11 cellular contexts compared by ENCODE assay signal in genomic region chr14:22549304-22549962, GRCh38. TPM values are rescaled to one million over a fixed set of nuclear protein-coding genes. Genes with fewer than 3 reads are reported as not detected.
DNase-seq lines count a peak whose midpoint lies in the region; ATAC-seq, FAIRE-seq and TF ChIP-seq lines count a peak whose summit lies in the region.
"Had no signal": no experiment of that assay in that cellular context is flagged by ENCODE, and none has a peak within 500 bp of the region (broad histone marks: within the 10 kb centered on the region; RNA-seq: fewer than 3 reads in every experiment).

No MANE protein-coding gene starts in this region.

- no peaks in the 10 kb centered on the region for H4K20me1 ChIP-seq in endothelial cell of umbilical vein (replicated peaks; ENCODE audit: control insufficient read depth, extremely low read depth, insufficient read depth, low read length)

- ATAC-seq in T-helper 17 cell: no peak
- ATAC-seq: right cardiac atrium had no signal

- TF ChIP-seq POLR2A in endothelial cell of umbilical vein (IDR thresholded peaks at IDR 0.05; ENCODE audit: low read depth, low read length): no peak

- H3K4me3 ChIP-seq in endothelial cell of umbilical vein (replicated peaks in 1 of 3; ENCODE audit: insufficient read depth in 1 of 3, low read depth in 1 of 3, low read length in 3 of 3) (no peak overlapping the region), MG63 (no peak overlapping the region)

- H3K9me1 ChIP-seq in endothelial cell of umbilical vein (replicated peaks; ENCODE audit: control insufficient read depth, extremely low read depth, insufficient read depth, low read length): no peaks in the 10 kb centered on the region

- peak overlapping the region; percentile 100 for H3K27ac Mint-ChIP-seq in T-helper 17 cell
- H3K27ac Mint-ChIP-seq in stimulated activated naive CD8-positive, alpha-beta T cell treated with anti-CD3 and anti-CD28 coated beads, Interleukin-15, Interleukin-2, amounts not matched to agents 100 ng/mL and 50 ng/mL, for 24 hours: peak overlapping the region; percentile 98

- peaks cover 87% of the 10 kb centered on the region for H3K4me1 Mint-ChIP-seq in T-helper 17 cell
- peaks cover 97% of the 10 kb centered on the region for H3K4me1 Mint-ChIP-seq in stimulated activated naive CD8-positive, alpha-beta T cell treated with anti-CD3 and anti-CD28 coated beads, Interleukin-15, Interleukin-2, amounts not matched to agents 100 ng/mL and 50 ng/mL, for 24 hours (ENCODE audit: low read depth)

- TSS peak; percentile 8 for BruUV-seq in endothelial cell of umbilical vein (replicated peaks; lab: Mats Ljungman, UMichigan)

- DNase-seq in activated CD8-positive, alpha-beta memory T cell treated with anti-CD3 and anti-CD28 coated beads for 24 hours: peak; percentile 75
- no peak for DNase-seq in activated CD8-positive, alpha-beta memory T cell treated with anti-CD3 and anti-CD28 coated beads, Interleukin-2, amount 50 U/mL, for 4 hours
- no peak for DNase-seq in T-helper 17 cell
- DNase-seq in endothelial cell of umbilical vein (ENCODE audit: low read depth, low spot score): no peak
- no peak for DNase-seq in hypothalamus (lab: John Stamatoyannopoulos, UW)
- DNase-seq in GM13977 (ENCODE audit: low spot score): no peak
- DNase-seq in MG63: no peak
- DNase-seq: heart left ventricle, NCI-H2029 treated with DMSO at 0.1 percent for 48 hours, right cardiac atrium had no signal

- dilution Hi-C loops in endothelial cell of umbilical vein (cut with MboI; ENCODE audit: extremely low pct_ligation_motif_present, low sequenced_read_pairs): no loop called here

- no peaks in the 10 kb centered on the region for H3K79me2 ChIP-seq in endothelial cell of umbilical vein (ENCODE audit: control insufficient read depth, insufficient read depth, low read length)

- H3K27me3 ChIP-seq in endothelial cell of umbilical vein (ENCODE audit: control insufficient read depth in 2 of 2, insufficient read depth in 2 of 2, low read length in 2 of 2): no peaks in the 10 kb centered on the region
- H3K27me3 ChIP-seq in MG63: no peaks in the 10 kb centered on the region
- H3K27me3 ChIP-seq: heart left ventricle had no signal

- H2AFZ ChIP-seq in endothelial cell of umbilical vein (ENCODE audit: low read depth, low read length): no peak overlapping the region

- in situ Hi-C loops in GM13977 (cut with MboI; ENCODE audit: low pct_unique_long_range_greater_than_20kb, low sequenced_read_pairs, unreplicated experiment): no loop called here

- TF ChIP-seq CTCF in endothelial cell of umbilical vein (IDR thresholded peaks at IDR 0.05; ENCODE audit: extremely low read depth in 1 of 2, insufficient read depth in 1 of 2, low read depth in 1 of 2, low read length in 2 of 2) (no peak), GM13977 (IDR thresholded peaks at IDR 0.05; ENCODE audit: extremely low read depth, insufficient read depth, missing control alignments) (no peak)

- H3K4me1 ChIP-seq in endothelial cell of umbilical vein (ENCODE audit: control insufficient read depth, extremely low read depth, insufficient read depth, low read length): peaks cover 48% of the 10 kb centered on the region

- FAIRE-seq in endothelial cell of umbilical vein (lab: Jason Lieb, UNC): peak; percentile 35

- intact Hi-C loops in endothelial cell of umbilical vein (cut with micrococcal nuclease): no loop called here

- peaks cover 33% of the 10 kb centered on the region for H3K36me3 Mint-ChIP-seq in T-helper 17 cell (ENCODE audit: low read depth)
- H3K36me3 Mint-ChIP-seq in stimulated activated naive CD8-positive, alpha-beta T cell treated with anti-CD3 and anti-CD28 coated beads, Interleukin-15, Interleukin-2, amounts not matched to agents 100 ng/mL and 50 ng/mL, for 24 hours (ENCODE audit: low read depth): peaks cover 90% of the 10 kb centered on the region

- peak overlapping the region; percentile 94 for H3K4me3 Mint-ChIP-seq in T-helper 17 cell
- peak overlapping the region; percentile 88 for H3K4me3 Mint-ChIP-seq in stimulated activated naive CD8-positive, alpha-beta T cell treated with anti-CD3 and anti-CD28 coated beads, Interleukin-15, Interleukin-2, amounts not matched to agents 100 ng/mL and 50 ng/mL, for 24 hours

- CTCF ChIA-PET in endothelial cell of umbilical vein (lab: Charles Lee): interaction anchor here (1.4 kb wide), 1 partner anchor 157 kb away, joined by 4 read pairs; no protein-coding TSS in a partner anchor

- H3K27me3 Mint-ChIP-seq in T-helper 17 cell: no peaks in the 10 kb centered on the region
- H3K27me3 Mint-ChIP-seq in stimulated activated naive CD8-positive, alpha-beta T cell treated with anti-CD3 and anti-CD28 coated beads, Interleukin-15, Interleukin-2, amounts not matched to agents 100 ng/mL and 50 ng/mL, for 24 hours: no peaks in the 10 kb centered on the region

- peak overlapping the region; percentile 19 for H3K4me2 ChIP-seq in endothelial cell of umbilical vein (ENCODE audit: insufficient read depth, low read length)

- peak overlapping the region; percentile 81 for H3K27ac ChIP-seq in endothelial cell of umbilical vein (ENCODE audit: insufficient read depth, low read depth, low read length)

- peak overlapping the region; percentile 14 for H3K9ac ChIP-seq in endothelial cell of umbilical vein (replicated peaks; ENCODE audit: extremely low read depth, insufficient read depth, low read length)

- H3K9me3 ChIP-seq in T-helper 17 cell (ENCODE audit: control insufficient read depth, low read length, poor library complexity, severe bottlenecking) (no peaks in the 10 kb centered on the region), endothelial cell of umbilical vein (replicated peaks; ENCODE audit: control insufficient read depth, insufficient read depth, low read length) (no peaks in the 10 kb centered on the region), MG63 (no peaks in the 10 kb centered on the region)
- H3K9me3 ChIP-seq: heart left ventricle had no signal

- H3K9me3 Mint-ChIP-seq in stimulated activated naive CD8-positive, alpha-beta T cell treated with anti-CD3 and anti-CD28 coated beads, Interleukin-15, Interleukin-2, amounts not matched to agents 100 ng/mL and 50 ng/mL, for 24 hours: no peaks in the 10 kb centered on the region

- no peaks in the 10 kb centered on the region for H3K36me3 ChIP-seq in endothelial cell of umbilical vein (ENCODE audit: control insufficient read depth in 2 of 2, extremely low read depth in 1 of 2, insufficient read depth in 2 of 2, low read length in 2 of 2)
- no peaks in the 10 kb centered on the region for H3K36me3 ChIP-seq in MG63
- H3K36me3 ChIP-seq: heart left ventricle had no signal

- POLR2A ChIA-PET in endothelial cell of umbilical vein (lab: Charles Lee): no interaction called here

TF ChIP-seq in endothelial cell of umbilical vein, 7 proteins besides CTCF, POLR2A, EP300 and RAD21:
- TF ChIP-seq GATA2 (IDR thresholded peaks at IDR 0.05; ENCODE audit: insufficient read depth, insufficient read length, low read depth, low read length): no peak
- TF ChIP-seq FOS (IDR thresholded peaks at IDR 0.05; ENCODE audit: borderline replicate concordance, insufficient read depth, low read length): no peak
- TF ChIP-seq POLR2AphosphoS5 (IDR thresholded peaks at IDR 0.05; ENCODE audit: insufficient read depth, low read depth, low read length): no peak
- TF ChIP-seq EZH2 (IDR thresholded peaks at IDR 0.05; ENCODE audit: borderline replicate concordance, low read depth, low read length, severe bottlenecking): no peak
- no peak for TF ChIP-seq MYC (IDR thresholded peaks at IDR 0.05; ENCODE audit: low read depth, low read length)
- TF ChIP-seq, protein P1, sequence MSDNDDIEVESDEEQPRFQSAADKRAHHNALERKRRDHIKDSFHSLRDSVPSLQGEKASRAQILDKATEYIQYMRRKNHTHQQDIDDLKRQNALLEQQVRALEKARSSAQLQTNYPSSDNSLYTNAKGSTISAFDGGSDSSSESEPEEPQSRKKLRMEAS (IDR thresholded peaks at IDR 0.05; ENCODE audit: insufficient read depth, insufficient read length): no peak
TF ChIP-seq in endothelial cell of umbilical vein: peak in this region for 0.

RNA-seq across cellular contexts. Expression of gene DAD1, which starts 39.6 kb away (rescaled TPM):
- total RNA-seq in T-helper 17 cell: 10 to 100 TPM; 95.4 to 96.0 TPM
- 299 and 304 TPM in 2 replicates for total RNA-seq in endothelial cell of umbilical vein
- 1,220 and 1,227 TPM in 2 replicates for polyA plus RNA-seq in endothelial cell of umbilical vein
- 702 and 733 TPM in 2 replicates for polyA plus RNA-seq in endothelial cell of umbilical vein (2011; cell fraction: cytosol; rRNA removed)
- 214 and 235 TPM in 2 replicates for polyA plus RNA-seq in endothelial cell of umbilical vein (2011; cell fraction: nucleus; rRNA removed)
- polyA plus RNA-seq in endothelial cell of umbilical vein (2012): 355 and 418 TPM in 2 replicates
- 446 and 484 TPM in 2 replicates for polyA minus RNA-seq in endothelial cell of umbilical vein
- 77.6 TPM for polyA minus RNA-seq in endothelial cell of umbilical vein (2011; cell fraction: cytosol; rRNA and poly(A)+ RNA removed)
- polyA minus RNA-seq in endothelial cell of umbilical vein (2011; cell fraction: nucleus; rRNA and poly(A)+ RNA removed): 62.2 and 65.6 TPM in 2 replicates
- 275 and 292 TPM in 2 replicates for total RNA-seq in MG63 (2014; rRNA removed; shearing (Covaris generic); ENCODE audit: low replicate concordance)

RNA-seq across cellular contexts. Expression of gene ABHD4, which starts 48.7 kb away (rescaled TPM):
- total RNA-seq in T-helper 17 cell (10 to 100 TPM; 12.3 to 19.0 TPM), endothelial cell of umbilical vein (22.4 and 34.8 TPM in 2 replicates)
- 45.5 and 50.7 TPM in 2 replicates for polyA plus RNA-seq in endothelial cell of umbilical vein
- polyA plus RNA-seq in endothelial cell of umbilical vein (2011; cell fraction: cytosol; rRNA removed): 38.4 and 40.3 TPM in 2 replicates
- 29.8 and 32.5 TPM in 2 replicates for polyA plus RNA-seq in endothelial cell of umbilical vein (2011; cell fraction: nucleus; rRNA removed)
- polyA plus RNA-seq in endothelial cell of umbilical vein (2012): 19.0 and 22.3 TPM in 2 replicates
- polyA minus RNA-seq in endothelial cell of umbilical vein: 37.4 and 42.0 TPM in 2 replicates
- 13.6 TPM for polyA minus RNA-seq in endothelial cell of umbilical vein (2011; cell fraction: cytosol; rRNA and poly(A)+ RNA removed)
- polyA minus RNA-seq in endothelial cell of umbilical vein (2011; cell fraction: nucleus; rRNA and poly(A)+ RNA removed): 22.1 and 23.2 TPM in 2 replicates
- total RNA-seq in MG63 (2014; rRNA removed; shearing (Covaris generic); ENCODE audit: low replicate concordance): 0.89 and 15.5 TPM in 2 replicates
